In the genomic region with DNA sequence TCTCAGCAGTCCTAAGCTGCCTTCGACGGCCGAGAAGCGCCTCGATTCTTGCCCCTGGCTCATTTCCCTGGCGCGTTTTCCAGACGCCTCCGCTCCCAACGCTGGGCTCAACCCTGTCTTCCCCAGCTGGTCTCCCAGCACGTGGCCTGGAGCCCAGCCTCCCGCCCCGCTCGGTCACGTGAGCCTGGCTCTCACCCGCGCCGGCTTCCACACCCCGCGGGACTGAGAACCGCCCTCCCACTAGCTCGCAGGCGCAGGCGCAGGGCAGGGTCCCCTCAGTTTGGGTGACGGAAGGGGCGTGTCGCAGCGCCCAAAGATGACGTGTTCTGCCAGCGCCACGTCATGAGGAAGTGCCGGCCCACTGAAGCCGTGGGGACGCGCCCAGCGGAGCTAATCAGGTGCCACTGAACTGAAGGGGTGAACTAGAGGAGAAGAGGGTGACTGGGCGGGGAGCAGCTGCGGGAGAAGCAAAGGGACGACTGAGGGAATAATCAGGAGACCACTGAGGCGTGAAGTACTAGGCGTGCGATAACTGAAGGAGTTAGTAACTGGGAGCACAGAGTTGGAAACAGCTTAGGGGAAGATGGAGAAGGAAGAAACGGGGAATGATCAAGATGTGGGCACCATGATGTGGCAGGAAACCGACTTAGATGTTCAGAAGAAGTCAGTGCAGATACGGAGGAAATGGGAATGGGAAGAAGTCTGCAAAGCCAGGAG, we compare ENCODE assay signal across 8 cellular contexts. TPM values are rescaled to one million over a fixed set of nuclear protein-coding genes. Genes with fewer than 3 reads are reported as not detected.
DNase-seq lines count a peak whose midpoint lies in the region; ATAC-seq and TF ChIP-seq lines count a peak whose summit lies in the region.

A gene with protein sequence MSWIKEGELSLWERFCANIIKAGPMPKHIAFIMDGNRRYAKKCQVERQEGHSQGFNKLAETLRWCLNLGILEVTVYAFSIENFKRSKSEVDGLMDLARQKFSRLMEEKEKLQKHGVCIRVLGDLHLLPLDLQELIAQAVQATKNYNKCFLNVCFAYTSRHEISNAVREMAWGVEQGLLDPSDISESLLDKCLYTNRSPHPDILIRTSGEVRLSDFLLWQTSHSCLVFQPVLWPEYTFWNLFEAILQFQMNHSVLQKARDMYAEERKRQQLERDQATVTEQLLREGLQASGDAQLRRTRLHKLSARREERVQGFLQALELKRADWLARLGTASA (plus strand): TSS at position 343 of the 717 bp plus-strand sequence. CDS start 625 bp downstream, outside the sequence.

- intact Hi-C loops in head of caudate nucleus (cut with DNase I), result loop anchor here (5.0 kb wide), 1 partner anchor 40 kb away; a partner anchor contains a TSS

- H3K4me3 ChIP-seq in GM12864 (ENCODE audit: low read depth, low read length) (peak within 1 kb of the TSS; percentile 60), parathyroid adenoma (ENCODE audit: low read depth, low read length) (peak within 1 kb of the TSS; percentile 91), tibial nerve (peak within 1 kb of the TSS; percentile 44 to 79 (median 58))

- H2AFZ ChIP-seq in parathyroid adenoma, result peak within 1 kb of the TSS; percentile 89

- TF ChIP-seq CTCF in GM12864 (IDR thresholded peaks at IDR 0.05; ENCODE audit: low read depth, low read length, missing control alignments) (no peak), parathyroid adenoma (IDR thresholded peaks at IDR 0.05) (no peak), tibial nerve (IDR thresholded peaks at IDR 0.05) (peak in 2 of 5 experiments; percentile 15 to 57)

- peak; percentile 98 for ATAC-seq in HG02759 (IDR thresholded peaks at IDR 0.05; ENCODE audit: unreplicated experiment)

- H3K36me3 ChIP-seq in parathyroid adenoma (ENCODE audit: control insufficient read depth, insufficient read depth, low read length) (no peaks in the 10 kb centered on the region), tibial nerve (peaks cover 0 to 27% (median 5%) of the 10 kb centered on the region in 3 donors)

- H3K4me1 ChIP-seq in parathyroid adenoma, result no peaks in the 10 kb centered on the region
- H3K4me1 ChIP-seq in tibial nerve, result peaks cover 0 to 28% (median 11%) of the 10 kb centered on the region in 4 donors

- H3K79me2 ChIP-seq in parathyroid adenoma, result no peaks in the 10 kb centered on the region

- peak within 1 kb of the TSS; percentile 65 for H3K27ac ChIP-seq in parathyroid adenoma
- H3K27ac ChIP-seq in tibial nerve, result peak within 1 kb of the TSS; percentile 72 to 86 (median 84)

- peak; percentile 98 to 100 for TF ChIP-seq EP300 in tibial nerve (IDR thresholded peaks at IDR 0.05)

- peak in 1 of 2 donors; percentile 70 for TF ChIP-seq POLR2A in tibial nerve (IDR thresholded peaks at IDR 0.05)

- H3K27me3 ChIP-seq in parathyroid adenoma (ENCODE audit: control insufficient read depth, insufficient read depth, low read length), result no peaks in the 10 kb centered on the region
- H3K27me3 ChIP-seq in tibial nerve, result no peaks in the 10 kb centered on the region

- no peak within 1 kb of the TSS for H3K9ac ChIP-seq in parathyroid adenoma

- 1% methylated on average over 39 of the region's 45 CpGs for WGBS in tibial nerve, 2 donors

- no peaks in the 10 kb centered on the region for H3K9me3 ChIP-seq in parathyroid adenoma (ENCODE audit: control insufficient read depth, low read length)
- H3K9me3 ChIP-seq in tibial nerve, result no peaks in the 10 kb centered on the region

- peak within 1 kb of the TSS; percentile 78 for H3K4me2 ChIP-seq in parathyroid adenoma (ENCODE audit: low read length)

- DNase-seq in GM12864 (ENCODE audit: low read depth) (peak; percentile 93), NCI-H1417 (lab: John Stamatoyannopoulos, UW) (peak; percentile 98 to 99 (median 98)), SW 1271 (lab: John Stamatoyannopoulos, UW) (peak; percentile 86 to 93), head of caudate nucleus (peak; percentile 95 to 100 (median 99)), tibial nerve (ENCODE audit: low spot score in 2 of 2) (peak; percentile 96 to 97)
- DNase-seq in activated naive CD8-positive, alpha-beta T cell treated with anti-CD3 and anti-CD28 coated beads, Interleukin-2, amount 50 U/mL, for 16 hours (ENCODE audit: low read depth, low spot score), result peak; percentile 94

RNA-seq across cellular contexts. Expression of the gene that starts here (rescaled TPM):
- 10 to 100 TPM; 24.7 to 45.4 (median 32.8) TPM for total RNA-seq in tibial nerve

Comparison
In these comparisons a context has a peak if more than half of its experiments do, and no peak if none do; other contexts are left out.
1. Peak in every context shown above with its lines: DNase-seq, ATAC-seq, H3K4me3 ChIP-seq and H3K27ac ChIP-seq.